ENCODE assay signal across 7 cellular contexts in the genomic region with DNA sequence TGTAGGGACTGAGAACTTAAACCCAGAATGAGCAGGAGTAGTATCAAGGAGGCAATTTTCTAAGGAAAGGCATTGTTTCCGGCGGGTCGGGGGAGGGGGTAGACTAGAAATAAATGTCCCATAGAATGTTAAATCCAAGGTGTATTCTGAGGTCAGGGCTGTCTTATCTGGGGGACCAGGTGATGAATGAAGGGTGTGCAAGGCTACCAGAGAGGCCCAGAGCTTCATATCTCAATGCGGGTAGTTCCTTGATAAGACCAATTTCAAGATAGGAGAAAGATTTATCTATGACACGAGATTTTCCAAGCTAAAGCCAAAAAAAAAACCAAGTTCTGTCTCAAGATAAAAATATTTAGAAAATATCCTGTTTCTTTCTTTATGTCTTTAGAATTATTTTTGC. TPM values are rescaled to one million over a fixed set of nuclear protein-coding genes. Genes with fewer than 3 reads are reported as not detected.
DNase-seq lines count a peak whose midpoint lies in the region; ATAC-seq and TF ChIP-seq lines count a peak whose summit lies in the region.

No MANE protein-coding gene starts in this region.

- no peaks in the 10 kb centered on the region for H3K9me3 ChIP-seq in DOHH2 (ENCODE audit: control insufficient read depth, insufficient read depth, low read length)
- no peaks in the 10 kb centered on the region for H3K9me3 ChIP-seq in OCI-LY1 (ENCODE audit: low read length)
- no peaks in the 10 kb centered on the region for H3K9me3 ChIP-seq in osteoblast (ENCODE audit: low read depth, low read length)

- TF ChIP-seq CTCF in DOHH2 (IDR thresholded peaks at IDR 0.05; ENCODE audit: low read depth, low read length, poor library complexity, severe bottlenecking) = no peak
- no peak for TF ChIP-seq CTCF in OCI-LY1 (IDR thresholded peaks at IDR 0.05; ENCODE audit: low read length)
- no peak for TF ChIP-seq CTCF in coronary artery (IDR thresholded peaks at IDR 0.05)
- no peak for TF ChIP-seq CTCF in osteoblast (IDR thresholded peaks at IDR 0.05; ENCODE audit: extremely low read depth, low read depth, low read length)

- 0 out of 2 replicates have a peak overlapping the region, but pooled peaks have one; percentile 12 for H3K27ac ChIP-seq in DOHH2 (ENCODE audit: low read depth, low read length)
- H3K27ac ChIP-seq in OCI-LY1 (ENCODE audit: low read depth, low read length, poor library complexity, severe bottlenecking) = peak overlapping the region; percentile 46
- peak overlapping the region in 1 of 2 donors; percentile 22 for H3K27ac ChIP-seq in coronary artery
- H3K27ac ChIP-seq in osteoblast (ENCODE audit: low read depth, low read length) = peak overlapping the region; percentile 54

- no peak overlapping the region for H3K9ac ChIP-seq in OCI-LY1 (ENCODE audit: low read length)

- peaks cover 12% of the 10 kb centered on the region for H3K79me2 ChIP-seq in DOHH2 (ENCODE audit: control insufficient read depth, low read length)
- no peaks in the 10 kb centered on the region for H3K79me2 ChIP-seq in OCI-LY1 (ENCODE audit: insufficient read depth, low read length)
- peaks cover 6% of the 10 kb centered on the region for H3K79me2 ChIP-seq in osteoblast (ENCODE audit: insufficient read depth, low read length)

- ATAC-seq in HG02678 (IDR thresholded peaks at IDR 0.05; ENCODE audit: unreplicated experiment) = no peak

- H3K27me3 ChIP-seq in DOHH2 (ENCODE audit: control insufficient read depth, low read length) = no peaks in the 10 kb centered on the region
- H3K27me3 ChIP-seq in OCI-LY1 (ENCODE audit: insufficient read depth, low read length) = no peaks in the 10 kb centered on the region
- H3K27me3 ChIP-seq in osteoblast (ENCODE audit: insufficient read depth, low read length) = no peaks in the 10 kb centered on the region

- H3K9me2 ChIP-seq in DOHH2 (replicated peaks; ENCODE audit: control insufficient read depth, low read length) = no peaks in the 10 kb centered on the region
- H3K9me2 ChIP-seq in OCI-LY1 (ENCODE audit: low read depth, low read length) = no peaks in the 10 kb centered on the region

- H3F3A ChIP-seq in DOHH2 (ENCODE audit: control insufficient read depth, insufficient read depth) = peaks cover 33% of the 10 kb centered on the region
- H3F3A ChIP-seq in OCI-LY1 (ENCODE audit: insufficient read depth, low read length) = no peaks in the 10 kb centered on the region

- H3K4me2 ChIP-seq in DOHH2 (ENCODE audit: low read length) (peak overlapping the region; percentile 23), OCI-LY1 (ENCODE audit: low read length) (no peak overlapping the region), osteoblast (ENCODE audit: insufficient read depth, low read length) (no peak overlapping the region)

- DNase-seq in coronary artery (ENCODE audit: low spot score) = peak; percentile 7
- DNase-seq in osteoblast (ENCODE audit: insufficient read length, low spot score, missing footprints) = no peak
- no peak for DNase-seq in KBM-7
- DNase-seq in iPS-NIHi7 (ENCODE audit: extremely low spot score) = no peak

- H4K20me1 ChIP-seq in DOHH2 (ENCODE audit: control insufficient read depth, insufficient read depth, low read depth, low read length) = 0 out of 2 replicates have a peak, but pooled peaks cover under 1% of the 10 kb centered on the region
- H4K20me1 ChIP-seq in OCI-LY1 (ENCODE audit: insufficient read depth, low read length) = no peaks in the 10 kb centered on the region
- no peaks in the 10 kb centered on the region for H4K20me1 ChIP-seq in osteoblast (ENCODE audit: insufficient read depth, low read length)

- H2AFZ ChIP-seq in OCI-LY1 (ENCODE audit: low read length) (no peak overlapping the region), osteoblast (ENCODE audit: low read length) (no peak overlapping the region)

- H3K36me3 ChIP-seq in DOHH2 (ENCODE audit: control insufficient read depth, low read length) = peaks cover 23% of the 10 kb centered on the region
- peaks cover 32% of the 10 kb centered on the region; the same call in 1 of the 2 replicates for H3K36me3 ChIP-seq in OCI-LY1 (ENCODE audit: insufficient read depth, low read length)
- H3K36me3 ChIP-seq in osteoblast (ENCODE audit: insufficient read depth, low read length) = no peaks in the 10 kb centered on the region

- H3K4me3 ChIP-seq in DOHH2 (ENCODE audit: low read length) (no peak overlapping the region), OCI-LY1 (ENCODE audit: low read depth, low read length, poor library complexity, severe bottlenecking) (no peak overlapping the region), coronary artery (no peak overlapping the region), osteoblast (ENCODE audit: insufficient read depth, low read length) (no peak overlapping the region)

- in situ Hi-C loops in KBM-7 (cut with MboI; ENCODE audit: low pct_unique_long_range_greater_than_20kb, low sequenced_read_pairs) = loop anchor here (25.0 kb wide), 1 partner anchor 148 kb away; a partner anchor contains a TSS

- H3K4me1 ChIP-seq in DOHH2 (ENCODE audit: control insufficient read depth, low read length) (peaks cover 32% of the 10 kb centered on the region), OCI-LY1 (ENCODE audit: insufficient read depth, low read length, severe bottlenecking) (peaks cover 23% of the 10 kb centered on the region), osteoblast (ENCODE audit: insufficient read depth, low read length) (peaks cover 13% of the 10 kb centered on the region)

RNA-seq across cellular contexts. Expression of a gene that starts 8.3 kb away (rescaled TPM):
- 11.5 and 18.1 TPM in 2 replicates for total RNA-seq in osteoblast

RNA-seq across cellular contexts. Expression of a gene that starts 21.9 kb away (rescaled TPM):
- 15.9 and 16.3 TPM in 2 replicates for total RNA-seq in osteoblast
